ENCODE assay signal across 29 cellular contexts in the genomic region with DNA sequence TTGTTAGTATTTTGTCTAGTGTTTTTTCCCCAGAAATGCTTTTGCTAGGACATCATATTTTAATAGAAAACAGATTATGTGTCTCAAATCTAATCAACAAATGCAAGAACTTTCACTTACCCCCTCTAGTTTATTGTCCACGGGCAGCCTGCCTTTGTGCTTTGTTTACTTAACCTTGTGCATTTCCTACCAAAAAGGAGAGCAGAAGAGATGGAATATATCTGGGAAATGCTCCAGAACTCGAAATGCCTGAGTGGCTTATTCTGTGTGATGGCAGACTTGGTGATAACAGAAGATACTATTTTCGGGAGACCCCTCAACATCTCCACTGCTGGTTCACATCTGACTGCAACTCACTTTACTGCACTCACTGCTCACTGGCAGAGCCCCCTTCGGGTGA.
"Had no signal": no experiment of that assay in that cellular context is flagged by ENCODE, and none has a peak within 500 bp of the region (broad histone marks: within the 10 kb centered on the region; RNA-seq: fewer than 3 reads in every experiment).

No MANE protein-coding gene starts in this region.

- H3K27me3 ChIP-seq: brain microvascular endothelial cell had no signal

- H3K9me3 Mint-ChIP-seq: activated CD4-positive, alpha-beta memory T cell treated with anti-CD3 and anti-CD28 coated beads, Interleukin-2, amount 10 ng/mL, durations not matched to agents 7 days and 5 days; activated CD4-positive, alpha-beta T cell treated with anti-CD3 and anti-CD28 coated beads, Interleukin-2, amount 10 ng/mL, durations not matched to agents 7 days and 5 days; activated naive CD4-positive, alpha-beta T cell treated with anti-CD3 and anti-CD28 coated beads, Interleukin-2, amount 10 ng/mL, durations not matched to agents 7 days and 5 days; activated T-cell treated with anti-CD3 and anti-CD28 coated beads, Interleukin-2, amount 50 U/mL, for 24 hours; effector memory CD8-positive, alpha-beta T cell had no signal

- H3K4me3 ChIP-seq: esophagus squamous epithelium had no signal

- FAIRE-seq: astrocyte, bronchial epithelial cell, colon, frontal cortex had no signal

- H3K27ac ChIP-seq: brain microvascular endothelial cell, epithelial cell of prostate, esophagus squamous epithelium had no signal

- H3K36me3 Mint-ChIP-seq: activated naive CD4-positive, alpha-beta T cell treated with anti-CD3 and anti-CD28 coated beads, Interleukin-2, amount 10 ng/mL, durations not matched to agents 7 days and 5 days; activated naive CD8-positive, alpha-beta T cell had no signal

- H3K36me3 ChIP-seq: brain microvascular endothelial cell, esophagus squamous epithelium had no signal

- H3K9me3 ChIP-seq: esophagus squamous epithelium had no signal

- DNase-seq: activated CD4-positive, alpha-beta memory T cell treated with anti-CD3 and anti-CD28 coated beads, Interleukin-2, amount 10 ng/mL, durations not matched to agents 7 days and 5 days; activated CD4-positive, alpha-beta T cell treated with anti-CD3 and anti-CD28 coated beads for 1 hour; activated CD4-positive, alpha-beta T cell treated with anti-CD3 and anti-CD28 coated beads for 4 hours; activated CD4-positive, alpha-beta T cell treated with anti-CD3 and anti-CD28 coated beads, Interleukin-2, amount 10 ng/mL, durations not matched to agents 7 days and 5 days; activated CD4-positive, alpha-beta T cell treated with anti-CD3 and anti-CD28 coated beads, Interleukin-2, amount 50 U/mL, for 4 hours; activated CD8-positive, alpha-beta memory T cell treated with anti-CD3 and anti-CD28 coated beads, Interleukin-2, amount 50 U/mL, for 48 hours; activated gamma-delta T cell; activated naive CD4-positive, alpha-beta T cell; activated naive CD4-positive, alpha-beta T cell treated with anti-CD3 and anti-CD28 coated beads, Interleukin-2, amount 10 ng/mL, durations not matched to agents 7 days and 5 days; activated T-cell treated with anti-CD3 and anti-CD28 coated beads for 4 hours; activated T-cell treated with anti-CD3 and anti-CD28 coated beads, Interleukin-2, amount 50 U/mL, for 24 hours; activated T-cell treated with anti-CD3 and anti-CD28 coated beads, Interleukin-2, amount 50 U/mL, for 72 hours; amniotic stem cell; anterior cingulate cortex; brain microvascular endothelial cell; caudate nucleus; cortex of kidney; dermis blood vessel endothelial cell; effector CD4-positive, alpha-beta T cell; effector memory CD8-positive, alpha-beta T cell; esophagus squamous epithelium; head of caudate nucleus; T-helper 2 cell had no signal

- H3K4me1 ChIP-seq: esophagus squamous epithelium had no signal

- H3K27ac Mint-ChIP-seq: activated CD4-positive, alpha-beta memory T cell treated with anti-CD3 and anti-CD28 coated beads, Interleukin-2, amount 10 ng/mL, durations not matched to agents 7 days and 5 days; activated CD4-positive, alpha-beta T cell treated with anti-CD3 and anti-CD28 coated beads, Interleukin-2, amount 10 ng/mL, durations not matched to agents 7 days and 5 days; activated naive CD4-positive, alpha-beta T cell treated with anti-CD3 and anti-CD28 coated beads, Interleukin-2, amount 10 ng/mL, durations not matched to agents 7 days and 5 days; activated naive CD8-positive, alpha-beta T cell; activated T-cell treated with anti-CD3 and anti-CD28 coated beads, Interleukin-2, amount 50 U/mL, for 24 hours; activated T-cell treated with anti-CD3 and anti-CD28 coated beads, Interleukin-2, amount 50 U/mL, for 72 hours; effector memory CD8-positive, alpha-beta T cell had no signal

- ATAC-seq: activated T-cell treated with anti-CD3 and anti-CD28 coated beads, Interleukin-2, amount 50 U/mL, for 72 hours; effector memory CD8-positive, alpha-beta T cell had no signal
